In genomic region chr18:48571619-48572384, GRCh38 we compare ENCODE assay signal across 17 cellular contexts.
"Had no signal": no experiment of that assay in that cellular context is flagged by ENCODE, and none has a peak within 500 bp of the region (broad histone marks: within the 10 kb centered on the region; RNA-seq: fewer than 3 reads in every experiment).

No MANE protein-coding gene starts in this region.

- H3K36me3 ChIP-seq: neutrophil had no signal

- DNase-seq: activated CD4-positive, alpha-beta memory T cell treated with anti-CD3 and anti-CD28 coated beads for 36 hours; activated CD8-positive, alpha-beta memory T cell treated with anti-CD3 and anti-CD28 coated beads, Interleukin-2, amount 10 ng/mL, durations not matched to agents 7 days and 5 days; activated naive CD4-positive, alpha-beta T cell treated with anti-CD3 and anti-CD28 coated beads, Interleukin-2, amount 10 ng/mL, durations not matched to agents 7 days and 5 days; activated T-cell treated with anti-CD3 and anti-CD28 coated beads, Interleukin-2, amount 50 U/mL, for 1 hour; effector CD8-positive, alpha-beta T cell; esophagus squamous epithelium; heart right ventricle; natural killer cell; retina; stimulated activated CD4-positive, alpha-beta T cell treated with anti-CD3 and anti-CD28 coated beads, Interleukin-2, amount 100 ng/mL, for 48 hours; trophoblast cell had no signal

- ATAC-seq: activated CD8-positive, alpha-beta memory T cell treated with anti-CD3 and anti-CD28 coated beads, Interleukin-2, amount 10 ng/mL, durations not matched to agents 7 days and 5 days; gastroesophageal sphincter; heart right ventricle; natural killer cell; stimulated activated memory B cell treated with anti-CD40 and anti-IgM and Interleukin-4, amounts not matched to agents 10 μg/mL and 1 μg/mL and 100 μg/mL, for 72 hours had no signal

- H3K27me3 ChIP-seq: esophagus squamous epithelium, gastroesophageal sphincter, heart right ventricle, neutrophil had no signal

- H3K9me3 ChIP-seq: esophagus squamous epithelium, gastroesophageal sphincter, heart right ventricle, neutrophil had no signal

- H3K4me3 ChIP-seq: coronary artery, esophagus squamous epithelium, gastroesophageal sphincter, heart right ventricle had no signal

- H3K27ac ChIP-seq: esophagus squamous epithelium, gastroesophageal sphincter, heart right ventricle, neutrophil, VCaP had no signal

- FAIRE-seq: endothelial cell of umbilical vein had no signal
